20 cellular contexts compared by ENCODE assay signal in genomic region chr14:88660056-88660455, GRCh38.
A peak's percentile ranks its signal among the peaks of the same experiment; 100 is the strongest.
DNase-seq lines count a peak whose midpoint lies in the region; ATAC-seq and TF ChIP-seq lines count a peak whose summit lies in the region.
"Had no signal": no experiment of that assay in that cellular context is flagged by ENCODE, and none has a peak within 500 bp of the region (broad histone marks: within the 10 kb centered on the region; RNA-seq: fewer than 3 reads in every experiment).

No MANE protein-coding gene starts in this region.

- no peak for TF ChIP-seq CTCF in Calu3 (IDR thresholded peaks at IDR 0.05; ENCODE audit: unreplicated experiment)
- TF ChIP-seq CTCF in IMR-90 (conservative IDR thresholded peaks at IDR 0.05; ENCODE audit: low read depth, low read length), result no peak
- TF ChIP-seq CTCF in choroid plexus epithelial cell (conservative IDR thresholded peaks at IDR 0.05; ENCODE audit: low read depth, low read length), result no peak
- no peak for TF ChIP-seq CTCF in fibroblast of villous mesenchyme (IDR thresholded peaks at IDR 0.05; ENCODE audit: insufficient read depth, low read depth, low read length)

- POLR2A ChIA-PET in IMR-90 (lab: Charles Lee; ENCODE audit: unreplicated experiment), result no interaction called here

- no peak overlapping the region for H2AFZ ChIP-seq in IMR-90 (replicated peaks; ENCODE audit: low read length, poor library complexity)

- no peak for TF ChIP-seq POLR2A in IMR-90 (IDR thresholded peaks at IDR 0.05; ENCODE audit: low read depth, low read length)

- H3K4me2 ChIP-seq in IMR-90 (ENCODE audit: low read depth, low read length), result no peak overlapping the region

- no peak for ATAC-seq in IMR-90 (ENCODE audit: low read depth)
- ATAC-seq in HG02885 (IDR thresholded peaks at IDR 0.05; ENCODE audit: poor library complexity, unreplicated experiment), result no peak
- ATAC-seq: Right ventricle myocardium inferior had no signal

- no peak overlapping the region for H2AK9ac ChIP-seq in IMR-90 (replicated peaks; ENCODE audit: low read depth, low read length, poor library complexity)

- peak overlapping the region in 1 of 2 experiments; percentile 44; a peak in 1 of 4 replicates for H4K8ac ChIP-seq in IMR-90 (ENCODE audit: low read depth in 2 of 2, low read length in 2 of 2)

- TF ChIP-seq RAD21 in IMR-90 (IDR thresholded peaks at IDR 0.05; ENCODE audit: low read length), result no peak

- dilution Hi-C loops in IMR-90 (cut with HindIII; ENCODE audit: low sequenced_read_pairs, unreplicated experiment), result no loop called here

- no peak overlapping the region for H2BK15ac ChIP-seq in IMR-90 (ENCODE audit: low read depth, low read length)

- H3K23ac ChIP-seq in IMR-90 (ENCODE audit: low read depth, low read length), result no peak overlapping the region

- no TSS peak for BruUV-seq in Calu3 (replicated peaks; lab: Mats Ljungman, UMichigan)
- no TSS peak for BruUV-seq in IMR-90 (replicated peaks; lab: Mats Ljungman, UMichigan)

- intact Hi-C loops in Calu3 (cut with micrococcal nuclease; ENCODE audit: unreplicated experiment), result loop anchor here (10.0 kb wide), 2 partner anchors 135 to 1255 kb away; partner anchors contain the start of gene EML5
- intact Hi-C loops in IMR-90 (cut with micrococcal nuclease), result no loop called here

- peaks cover 1% of the 10 kb centered on the region; the same call in 1 of the 2 replicates for H3K36me3 ChIP-seq in IMR-90 (ENCODE audit: control insufficient read depth, insufficient read depth, low read length)

- no peak overlapping the region for H3K14ac ChIP-seq in IMR-90 (replicated peaks; ENCODE audit: low read depth, low read length)

- H3K27ac ChIP-seq in IMR-90 (ENCODE audit: insufficient read depth, low read length), result no peak overlapping the region

- H3K79me1 ChIP-seq in IMR-90 (ENCODE audit: low read depth in 1 of 2, low read length in 2 of 2), result no peaks in the 10 kb centered on the region

- in situ Hi-C loops in IMR-90 (cut with MboI; ENCODE audit: low sequenced_read_pairs), result loop anchor here (25.0 kb wide), 1 partner anchor 1277 kb away; no protein-coding TSS in a partner anchor

- H3K9me3 ChIP-seq in IMR-90 (ENCODE audit: control insufficient read depth, insufficient read depth, low read length), result no peaks in the 10 kb centered on the region
- H3K9me3 ChIP-seq: BE2C had no signal

- H2BK20ac ChIP-seq in IMR-90 (ENCODE audit: low read depth, low read length), result no peak overlapping the region

- H4K20me1 ChIP-seq in IMR-90 (ENCODE audit: insufficient read depth, low read length), result no peaks in the 10 kb centered on the region

- no peak overlapping the region for H3K18ac ChIP-seq in IMR-90 (ENCODE audit: low read depth, low read length)

- H3K9ac ChIP-seq in IMR-90 (ENCODE audit: low read depth, low read length), result no peak overlapping the region

- no peak overlapping the region for H3K27ac Mint-ChIP-seq in Calu3 (ENCODE audit: unreplicated experiment)
- H3K27ac Mint-ChIP-seq: CD4-positive, CD25-positive, alpha-beta regulatory T cell had no signal

- no peak overlapping the region for H2BK120ac ChIP-seq in IMR-90 (ENCODE audit: low read depth, low read length)

- no peak overlapping the region for H2AK5ac ChIP-seq in IMR-90 (ENCODE audit: low read depth, low read length)

- no peak overlapping the region for H4K91ac ChIP-seq in IMR-90 (ENCODE audit: insufficient read depth, low read depth, low read length)

- WGBS in IMR-90 (ENCODE audit: extremely low coverage in 2 of 2, insufficient read length in 1 of 2), 2 experiments, result 60% methylated on average over 2 of the region's 5 CpGs; no CpG with 5 or more reads in 1 of the 2 experiments

- H3K9me3 Mint-ChIP-seq in Calu3 (ENCODE audit: low read depth, unreplicated experiment), result no peaks in the 10 kb centered on the region

- DNase-seq in Calu3 (peak; percentile 50), IMR-90 (peak; percentile 32), choroid plexus epithelial cell (ENCODE audit: low read depth) (peak; percentile 58), fibroblast of villous mesenchyme (ENCODE audit: low read depth) (peak; percentile 45), NCI-H524 (lab: John Stamatoyannopoulos, UW) (no peak), SW 1271 (lab: John Stamatoyannopoulos, UW) (no peak)
- DNase-seq: ACHN; BE2C; CD4-positive, CD25-positive, alpha-beta regulatory T cell; COR-L47; DMS153; GOT3; KBM-7; NCI-H1092; NCI-H2081; NCI-H2171 treated with DMSO at 0.1 percent for 48 hours; NCI-H446 treated with DMSO at 0.1 percent for 48 hours; NCI-H774 had no signal

- H3K56ac ChIP-seq in IMR-90 (ENCODE audit: extremely low read depth, insufficient read depth, low read length), result no peak overlapping the region

- no peak overlapping the region for H2BK5ac ChIP-seq in IMR-90 (ENCODE audit: low read depth, low read length, poor library complexity, severe bottlenecking)

- CTCF ChIA-PET in Calu3 (lab: Charles Lee) (no interaction called here), IMR-90 (lab: Yijun Ruan, JAX) (interaction anchor here (0.6 kb wide), 1 partner anchor 17 kb away, joined by 4 read pairs; no protein-coding TSS in a partner anchor)

- no peaks in the 10 kb centered on the region for H3K36me3 Mint-ChIP-seq in Calu3 (ENCODE audit: insufficient read depth, unreplicated experiment)

- no peak overlapping the region for H4K5ac ChIP-seq in IMR-90 (ENCODE audit: low read depth, low read length)

- no peaks in the 10 kb centered on the region for H3K27me3 Mint-ChIP-seq in Calu3 (ENCODE audit: unreplicated experiment)
- H3K27me3 Mint-ChIP-seq: CD4-positive, CD25-positive, alpha-beta regulatory T cell had no signal

- H3K9me1 ChIP-seq in IMR-90 (ENCODE audit: insufficient read depth, low read length), result no peaks in the 10 kb centered on the region

- no peak overlapping the region for H3K4me3 ChIP-seq in IMR-90 (ENCODE audit: insufficient read depth, low read depth, low read length)
- no peak overlapping the region for H3K4me3 ChIP-seq in choroid plexus epithelial cell (ENCODE audit: low read depth, low read length)
- H3K4me3 ChIP-seq in fibroblast of villous mesenchyme (ENCODE audit: low read depth, low read length), result no peak overlapping the region

- H3K4me1 ChIP-seq in IMR-90 (ENCODE audit: control insufficient read depth, insufficient read depth, low read length), result no peaks in the 10 kb centered on the region
- H3K4me1 ChIP-seq: BE2C had no signal

- no peak overlapping the region for H3K4me3 Mint-ChIP-seq in Calu3 (ENCODE audit: low read depth, unreplicated experiment)
- H3K4me3 Mint-ChIP-seq: CD4-positive, CD25-positive, alpha-beta regulatory T cell had no signal

- no peaks in the 10 kb centered on the region for H3K4me1 Mint-ChIP-seq in Calu3 (ENCODE audit: low read depth, unreplicated experiment)
- H3K4me1 Mint-ChIP-seq: CD4-positive, CD25-positive, alpha-beta regulatory T cell had no signal

- no peaks in the 10 kb centered on the region for H3K27me3 ChIP-seq in IMR-90 (ENCODE audit: control insufficient read depth, insufficient read depth, low read length)
- H3K27me3 ChIP-seq: BE2C had no signal

- no peak overlapping the region for H3K4ac ChIP-seq in IMR-90 (ENCODE audit: low read depth, low read length)

TF ChIP-seq in IMR-90, 13 proteins besides CTCF, POLR2A, EP300 and RAD21:
- TF ChIP-seq USF2 (IDR thresholded peaks at IDR 0.05; ENCODE audit: low read depth, low read length) (no peak), MAFK (IDR thresholded peaks at IDR 0.05; ENCODE audit: low read depth, low read length) (no peak), RCOR1 (IDR thresholded peaks at IDR 0.05; ENCODE audit: insufficient replicate concordance, low read length) (no peak), FOS (IDR thresholded peaks at IDR 0.05; ENCODE audit: low read depth, low read length) (no peak), CEBPB (IDR thresholded peaks at IDR 0.05; ENCODE audit: low read depth, low read length) (peak; percentile 76)

Comparison
In these comparisons a context has a peak if more than half of its experiments do, and no peak if none do; other contexts are left out.
1. DNase-seq: peak in Calu3 (single experiment), IMR-90 (single experiment), choroid plexus epithelial cell (single experiment) and fibroblast of villous mesenchyme (single experiment); none in NCI-H524 (0 of 2) and SW 1271 (0 of 2).